Comparison of ENCODE assay signal across 1 cellular context in genomic region chr17:48990882-48991357, GRCh38.
TF ChIP-seq lines count a peak whose summit lies in the region.

No MANE protein-coding gene starts in this region.

TF ChIP-seq in K562, 482 proteins besides CTCF, POLR2A, EP300 and RAD21 (continued from another document):
- 0 out of 2 replicates have a peak, but pooled peaks have one; percentile 47 for TF ChIP-seq ZBTB40 (IDR thresholded peaks at IDR 0.05)
- no peak for TF ChIP-seq ZBTB40 (CRISPR knock-in tag; IDR thresholded peaks at IDR 0.05)
- peak; percentile 58 for TF ChIP-seq POLR2B (IDR thresholded peaks at IDR 0.05; ENCODE audit: low read depth, partially characterized antibody)
- TF ChIP-seq LEF1 (IDR thresholded peaks at IDR 0.05), result 0 out of 2 replicates have a peak, but pooled peaks have one; percentile 17
- peak; percentile 82 for TF ChIP-seq VEZF1 (CRISPR knock-in tag; IDR thresholded peaks at IDR 0.05)
- peak; percentile 66; the same call in 1 of the 2 replicates for TF ChIP-seq MTA1 (IDR thresholded peaks at IDR 0.05; ENCODE audit: borderline replicate concordance)
- no peak for TF ChIP-seq PBX2 (CRISPR knock-in tag; IDR thresholded peaks at IDR 0.05; ENCODE audit: low read depth)
- peak; percentile 58 for TF ChIP-seq PBX2 (tag; conservative IDR thresholded peaks at IDR 0.05; ENCODE audit: low read depth)
- TF ChIP-seq HDAC2 (IDR thresholded peaks at IDR 0.05), result peak; percentile 56
- TF ChIP-seq NCOA4 (IDR thresholded peaks at IDR 0.05; ENCODE audit: partially characterized antibody), result peak; percentile 42
- TF ChIP-seq PHB2 (IDR thresholded peaks at IDR 0.05; ENCODE audit: low read depth), result 0 out of 2 replicates have a peak, but pooled peaks have one; percentile 42
